Comparison of ENCODE assay signal across 1 cellular context in the genomic region with DNA sequence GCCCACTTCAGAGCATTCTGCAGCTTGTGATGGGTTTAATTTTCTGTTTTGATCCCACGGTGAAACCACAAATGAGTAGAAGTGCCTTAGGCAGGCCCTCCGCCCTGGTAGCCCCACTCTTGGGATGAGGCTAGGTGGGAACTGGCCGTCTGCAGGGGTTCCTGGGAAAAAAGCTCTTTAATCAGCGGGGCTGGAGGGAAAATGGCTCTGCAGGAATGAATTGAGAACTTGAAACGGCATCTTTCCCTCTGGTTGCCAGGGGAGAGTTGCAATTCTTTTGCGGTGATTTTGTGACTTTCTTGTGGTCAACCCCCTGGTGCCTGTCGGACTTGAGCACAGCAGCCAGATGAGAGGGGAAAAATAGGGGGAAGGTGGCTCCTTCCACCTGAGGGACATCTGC.
TF ChIP-seq lines count a peak whose summit lies in the region.

No MANE protein-coding gene starts in this region.

TF ChIP-seq in GM23338, 12 proteins besides CTCF, POLR2A, EP300 and RAD21:
- TF ChIP-seq ZNF114 (CRISPR knock-in tag; IDR thresholded peaks at IDR 0.05) (no peak), JUNB (IDR thresholded peaks at IDR 0.05; ENCODE audit: unreplicated experiment) (no peak), STAT1 (IDR thresholded peaks at IDR 0.05; ENCODE audit: unreplicated experiment) (no peak), CREB1 (CRISPR knock-in tag; IDR thresholded peaks at IDR 0.05; ENCODE audit: low read depth) (no peak)
- TF ChIP-seq, protein P1, sequence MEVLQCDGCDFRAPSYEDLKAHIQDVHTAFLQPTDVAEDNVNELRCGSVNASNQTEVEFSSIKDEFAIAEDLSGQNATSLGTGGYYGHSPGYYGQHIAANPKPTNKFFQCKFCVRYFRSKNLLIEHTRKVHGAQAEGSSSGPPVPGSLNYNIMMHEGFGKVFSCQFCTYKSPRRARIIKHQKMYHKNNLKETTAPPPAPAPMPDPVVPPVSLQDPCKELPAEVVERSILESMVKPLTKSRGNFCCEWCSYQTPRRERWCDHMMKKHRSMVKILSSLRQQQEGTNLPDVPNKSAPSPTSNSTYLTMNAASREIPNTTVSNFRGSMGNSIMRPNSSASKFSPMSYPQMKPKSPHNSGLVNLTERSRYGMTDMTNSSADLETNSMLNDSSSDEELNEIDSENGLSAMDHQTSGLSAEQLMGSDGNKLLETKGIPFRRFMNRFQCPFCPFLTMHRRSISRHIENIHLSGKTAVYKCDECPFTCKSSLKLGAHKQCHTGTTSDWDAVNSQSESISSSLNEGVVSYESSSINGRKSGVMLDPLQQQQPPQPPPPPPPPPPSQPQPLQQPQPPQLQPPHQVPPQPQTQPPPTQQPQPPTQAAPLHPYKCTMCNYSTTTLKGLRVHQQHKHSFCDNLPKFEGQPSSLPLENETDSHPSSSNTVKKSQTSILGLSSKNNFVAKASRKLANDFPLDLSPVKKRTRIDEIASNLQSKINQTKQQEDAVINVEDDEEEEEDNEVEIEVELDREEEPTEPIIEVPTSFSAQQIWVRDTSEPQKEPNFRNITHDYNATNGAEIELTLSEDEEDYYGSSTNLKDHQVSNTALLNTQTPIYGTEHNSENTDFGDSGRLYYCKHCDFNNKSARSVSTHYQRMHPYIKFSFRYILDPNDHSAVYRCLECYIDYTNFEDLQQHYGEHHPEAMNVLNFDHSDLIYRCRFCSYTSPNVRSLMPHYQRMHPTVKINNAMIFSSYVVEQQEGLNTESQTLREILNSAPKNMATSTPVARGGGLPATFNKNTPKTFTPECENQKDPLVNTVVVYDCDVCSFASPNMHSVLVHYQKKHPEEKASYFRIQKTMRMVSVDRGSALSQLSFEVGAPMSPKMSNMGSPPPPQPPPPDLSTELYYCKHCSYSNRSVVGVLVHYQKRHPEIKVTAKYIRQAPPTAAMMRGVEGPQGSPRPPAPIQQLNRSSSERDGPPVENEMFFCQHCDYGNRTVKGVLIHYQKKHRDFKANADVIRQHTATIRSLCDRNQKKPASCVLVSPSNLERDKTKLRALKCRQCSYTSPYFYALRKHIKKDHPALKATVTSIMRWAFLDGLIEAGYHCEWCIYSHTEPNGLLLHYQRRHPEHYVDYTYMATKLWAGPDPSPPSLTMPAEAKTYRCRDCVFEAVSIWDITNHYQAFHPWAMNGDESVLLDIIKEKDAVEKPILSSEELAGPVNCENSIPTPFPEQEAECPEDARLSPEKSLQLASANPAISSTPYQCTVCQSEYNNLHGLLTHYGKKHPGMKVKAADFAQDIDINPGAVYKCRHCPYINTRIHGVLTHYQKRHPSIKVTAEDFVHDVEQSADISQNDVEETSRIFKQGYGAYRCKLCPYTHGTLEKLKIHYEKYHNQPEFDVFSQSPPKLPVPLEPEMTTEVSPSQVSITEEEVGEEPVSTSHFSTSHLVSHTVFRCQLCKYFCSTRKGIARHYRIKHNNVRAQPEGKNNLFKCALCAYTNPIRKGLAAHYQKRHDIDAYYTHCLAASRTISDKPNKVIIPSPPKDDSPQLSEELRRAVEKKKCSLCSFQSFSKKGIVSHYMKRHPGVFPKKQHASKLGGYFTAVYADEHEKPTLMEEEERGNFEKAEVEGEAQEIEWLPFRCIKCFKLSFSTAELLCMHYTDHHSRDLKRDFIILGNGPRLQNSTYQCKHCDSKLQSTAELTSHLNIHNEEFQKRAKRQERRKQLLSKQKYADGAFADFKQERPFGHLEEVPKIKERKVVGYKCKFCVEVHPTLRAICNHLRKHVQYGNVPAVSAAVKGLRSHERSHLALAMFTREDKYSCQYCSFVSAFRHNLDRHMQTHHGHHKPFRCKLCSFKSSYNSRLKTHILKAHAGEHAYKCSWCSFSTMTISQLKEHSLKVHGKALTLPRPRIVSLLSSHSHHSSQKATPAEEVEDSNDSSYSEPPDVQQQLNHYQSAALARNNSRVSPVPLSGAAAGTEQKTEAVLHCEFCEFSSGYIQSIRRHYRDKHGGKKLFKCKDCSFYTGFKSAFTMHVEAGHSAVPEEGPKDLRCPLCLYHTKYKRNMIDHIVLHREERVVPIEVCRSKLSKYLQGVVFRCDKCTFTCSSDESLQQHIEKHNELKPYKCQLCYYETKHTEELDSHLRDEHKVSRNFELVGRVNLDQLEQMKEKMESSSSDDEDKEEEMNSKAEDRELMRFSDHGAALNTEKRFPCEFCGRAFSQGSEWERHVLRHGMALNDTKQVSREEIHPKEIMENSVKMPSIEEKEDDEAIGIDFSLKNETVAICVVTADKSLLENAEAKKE (CRISPR knock-in tag; IDR thresholded peaks at IDR 0.05) = no peak
- TF ChIP-seq, protein P2, sequence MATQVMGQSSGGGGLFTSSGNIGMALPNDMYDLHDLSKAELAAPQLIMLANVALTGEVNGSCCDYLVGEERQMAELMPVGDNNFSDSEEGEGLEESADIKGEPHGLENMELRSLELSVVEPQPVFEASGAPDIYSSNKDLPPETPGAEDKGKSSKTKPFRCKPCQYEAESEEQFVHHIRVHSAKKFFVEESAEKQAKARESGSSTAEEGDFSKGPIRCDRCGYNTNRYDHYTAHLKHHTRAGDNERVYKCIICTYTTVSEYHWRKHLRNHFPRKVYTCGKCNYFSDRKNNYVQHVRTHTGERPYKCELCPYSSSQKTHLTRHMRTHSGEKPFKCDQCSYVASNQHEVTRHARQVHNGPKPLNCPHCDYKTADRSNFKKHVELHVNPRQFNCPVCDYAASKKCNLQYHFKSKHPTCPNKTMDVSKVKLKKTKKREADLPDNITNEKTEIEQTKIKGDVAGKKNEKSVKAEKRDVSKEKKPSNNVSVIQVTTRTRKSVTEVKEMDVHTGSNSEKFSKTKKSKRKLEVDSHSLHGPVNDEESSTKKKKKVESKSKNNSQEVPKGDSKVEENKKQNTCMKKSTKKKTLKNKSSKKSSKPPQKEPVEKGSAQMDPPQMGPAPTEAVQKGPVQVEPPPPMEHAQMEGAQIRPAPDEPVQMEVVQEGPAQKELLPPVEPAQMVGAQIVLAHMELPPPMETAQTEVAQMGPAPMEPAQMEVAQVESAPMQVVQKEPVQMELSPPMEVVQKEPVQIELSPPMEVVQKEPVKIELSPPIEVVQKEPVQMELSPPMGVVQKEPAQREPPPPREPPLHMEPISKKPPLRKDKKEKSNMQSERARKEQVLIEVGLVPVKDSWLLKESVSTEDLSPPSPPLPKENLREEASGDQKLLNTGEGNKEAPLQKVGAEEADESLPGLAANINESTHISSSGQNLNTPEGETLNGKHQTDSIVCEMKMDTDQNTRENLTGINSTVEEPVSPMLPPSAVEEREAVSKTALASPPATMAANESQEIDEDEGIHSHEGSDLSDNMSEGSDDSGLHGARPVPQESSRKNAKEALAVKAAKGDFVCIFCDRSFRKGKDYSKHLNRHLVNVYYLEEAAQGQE (IDR thresholded peaks at IDR 0.05; ENCODE audit: unreplicated experiment) = no peak
